In genomic region chr12:69085852-69086251, GRCh38 we compare ENCODE assay signal across 25 cellular contexts.
"Had no signal": no experiment of that assay in that cellular context is flagged by ENCODE, and none has a peak within 500 bp of the region (broad histone marks: within the 10 kb centered on the region; RNA-seq: fewer than 3 reads in every experiment).

No MANE protein-coding gene starts in this region.

- ATAC-seq: activated naive CD4-positive, alpha-beta T cell treated with anti-CD3 and anti-CD28 coated beads, Interleukin-2, amount 50 U/mL, for 72 hours; activated T-cell treated with anti-CD3 and anti-CD28 coated beads, Interleukin-2, amount 50 U/mL, for 72 hours; foreskin keratinocyte; gastrocnemius medialis; heart left ventricle; WTC11 had no signal

- DNase-seq: activated CD4-positive, alpha-beta memory T cell treated with anti-CD3 and anti-CD28 coated beads, Interleukin-2, amount 10 ng/mL, durations not matched to agents 7 days and 5 days; activated CD4-positive, alpha-beta T cell treated with anti-CD3 and anti-CD28 coated beads for 1 hour; activated CD4-positive, alpha-beta T cell treated with anti-CD3 and anti-CD28 coated beads for 4 hours; activated CD4-positive, alpha-beta T cell treated with anti-CD3 and anti-CD28 coated beads, Interleukin-2, amount 10 ng/mL, durations not matched to agents 7 days and 5 days; activated CD4-positive, alpha-beta T cell treated with anti-CD3 and anti-CD28 coated beads, Interleukin-2, amount 50 U/mL, for 4 hours; activated CD8-positive, alpha-beta memory T cell treated with anti-CD3 and anti-CD28 coated beads, Interleukin-2, amount 50 U/mL, for 48 hours; activated gamma-delta T cell; activated naive CD4-positive, alpha-beta T cell; activated naive CD4-positive, alpha-beta T cell treated with anti-CD3 and anti-CD28 coated beads, Interleukin-2, amount 10 ng/mL, durations not matched to agents 7 days and 5 days; activated naive CD8-positive, alpha-beta T cell treated with anti-CD3 and anti-CD28 coated beads, Interleukin-2, amount 10 ng/mL, durations not matched to agents 7 days and 5 days; activated T-cell treated with anti-CD3 and anti-CD28 coated beads for 4 hours; activated T-cell treated with anti-CD3 and anti-CD28 coated beads, Interleukin-2, amount 50 U/mL, for 24 hours; activated T-cell treated with anti-CD3 and anti-CD28 coated beads, Interleukin-2, amount 50 U/mL, for 72 hours; central memory CD4-positive, alpha-beta T cell; dorsolateral prefrontal cortex; effector memory CD4-positive, alpha-beta T cell; endodermal cell; erythroblast; foreskin keratinocyte; gastrocnemius medialis; glutamatergic neuron; heart left ventricle; T-helper 2 cell had no signal
